ENCODE assay signal across 8 cellular contexts in the genomic region with DNA sequence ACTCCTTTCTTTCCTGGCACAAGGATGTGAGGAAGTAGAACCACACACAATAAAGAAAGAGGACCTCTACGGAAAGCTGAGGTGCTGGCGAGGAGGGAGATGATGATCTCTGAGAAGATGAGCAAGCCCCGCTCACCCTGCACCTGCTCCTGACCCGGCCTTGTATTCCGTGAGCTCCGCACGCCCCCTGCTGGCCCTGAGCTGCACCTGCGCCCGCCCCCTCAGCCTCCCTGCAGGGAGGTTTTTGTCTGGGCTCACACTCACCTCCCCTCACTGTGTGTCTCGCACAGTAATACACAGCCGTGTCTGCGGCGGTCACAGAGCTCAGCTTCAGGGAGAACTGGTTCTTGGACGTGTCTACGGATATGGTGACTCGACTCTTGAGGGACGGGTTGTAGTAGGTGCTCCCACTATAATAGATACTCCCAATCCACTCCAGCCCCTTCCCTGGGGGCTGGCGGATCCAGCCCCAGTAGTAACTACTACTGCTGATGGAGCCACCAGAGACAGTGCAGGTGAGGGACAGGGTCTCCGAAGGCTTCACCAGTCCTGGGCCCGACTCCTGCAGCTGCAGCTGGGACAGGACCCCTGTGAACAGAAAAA.
DNase-seq lines count a peak whose midpoint lies in the region; ATAC-seq, FAIRE-seq and TF ChIP-seq lines count a peak whose summit lies in the region.
"Not testable (repeated sequence)": the region's sequence is repeated elsewhere in the genome, so short reads cannot be mapped to it uniquely, and the experiment has no call there.

No MANE protein-coding gene starts in this region.

- H3K4me1 ChIP-seq in endodermal cell (ENCODE audit: control insufficient read depth, insufficient read depth, low read length); pancreas: not testable (repeated sequence)

- intact Hi-C loops in pancreas (cut with DNase I), result not testable (repeated sequence)

- 72 to 92% methylated on average over 6 to 18 of the region's 20 CpGs for WGBS in endodermal cell (ENCODE audit: insufficient coverage in 1 of 2, insufficient read length in 1 of 2), 2 experiments
- 33 to 47% methylated on average over 20 of the region's 20 CpGs for WGBS in pancreas, 2 donors

- H3K9ac ChIP-seq in endodermal cell (ENCODE audit: extremely low read depth, low read length, poor library complexity, severe bottlenecking), result not testable (repeated sequence)

- not testable (repeated sequence) for FAIRE-seq in D721Med (lab: Jason Lieb, UNC); pancreas (lab: Jason Lieb, UNC)

- not testable (repeated sequence) for H3K27ac Mint-ChIP-seq in HFFc6, endodermal cell

- not testable (repeated sequence) for H3K27me3 ChIP-seq in endodermal cell (ENCODE audit: control insufficient read depth, insufficient read depth, low read length, poor library complexity, severe bottlenecking); pancreas

- not testable (repeated sequence) for H3K4me1 Mint-ChIP-seq in HFFc6 (ENCODE audit: low read depth); endodermal cell

- H3K36me3 Mint-ChIP-seq in HFFc6 (ENCODE audit: low read depth); endodermal cell (ENCODE audit: low read depth): not testable (repeated sequence)

- not testable (repeated sequence) for H3K4me3 Mint-ChIP-seq in HFFc6, endodermal cell

- peak in 3 of 4 donors; percentile 55 to 74 (median 65) for ATAC-seq in pancreas

- H3K27me3 Mint-ChIP-seq in HFFc6 (ENCODE audit: insufficient read depth); endodermal cell (ENCODE audit: insufficient read depth): not testable (repeated sequence)

- H3K4me3 ChIP-seq in endodermal cell (ENCODE audit: low read length); pancreas: not testable (repeated sequence)

- DNase-seq in D721Med (ENCODE audit: insufficient read length, low spot score); HFFc6: not testable (repeated sequence)
- DNase-seq in NCI-H2196 (lab: John Stamatoyannopoulos, UW; ENCODE audit: unreplicated experiment) (peak; percentile 17), T-helper 22 cell (ENCODE audit: low read depth) (peak; percentile 31), activated T-cell treated with anti-CD3 and anti-CD28 coated beads for 48 hours (ENCODE audit: low read depth) (peak; percentile 71), endodermal cell (peak; percentile 66), pancreas (peak in 3 of 6 donors; percentile 24 to 86 (median 35))
- DNase-seq in stimulated activated CD8-positive, alpha-beta memory T cell treated with anti-CD3 and anti-CD28 coated beads, Interleukin-7, amount 100 ng/mL, for 48 hours (ENCODE audit: extremely low read depth in 1 of 2, low read depth in 1 of 2), result peak; percentile 34 to 59

- not testable (repeated sequence) for H3K36me3 ChIP-seq in endodermal cell (ENCODE audit: control insufficient read depth, insufficient read depth, low read length); pancreas

- peak; percentile 32 for TF ChIP-seq CTCF in D721Med (IDR thresholded peaks at IDR 0.05; ENCODE audit: insufficient read depth, missing control alignments)
- TF ChIP-seq CTCF in HFFc6 (IDR thresholded peaks at IDR 0.05), result peak; percentile 51
- TF ChIP-seq CTCF in endodermal cell (conservative IDR thresholded peaks at IDR 0.05), result peak; percentile 53
- TF ChIP-seq CTCF in pancreas (IDR thresholded peaks at IDR 0.05), result peak in 3 of 4 donors; percentile 19 to 67 (median 32)

- H3K9me3 Mint-ChIP-seq in HFFc6, result peaks cover 41% of the 10 kb centered on the region
- peaks cover 89% of the 10 kb centered on the region for H3K9me3 Mint-ChIP-seq in endodermal cell

- H3K27ac ChIP-seq in endodermal cell (ENCODE audit: low read depth, low read length); pancreas: not testable (repeated sequence)

- H3K9me3 ChIP-seq in endodermal cell (ENCODE audit: control insufficient read depth, low read length), result peaks cover 71% of the 10 kb centered on the region
- H3K9me3 ChIP-seq in pancreas, result not testable (repeated sequence)
